26 cellular contexts compared by ENCODE assay signal in the genomic region with DNA sequence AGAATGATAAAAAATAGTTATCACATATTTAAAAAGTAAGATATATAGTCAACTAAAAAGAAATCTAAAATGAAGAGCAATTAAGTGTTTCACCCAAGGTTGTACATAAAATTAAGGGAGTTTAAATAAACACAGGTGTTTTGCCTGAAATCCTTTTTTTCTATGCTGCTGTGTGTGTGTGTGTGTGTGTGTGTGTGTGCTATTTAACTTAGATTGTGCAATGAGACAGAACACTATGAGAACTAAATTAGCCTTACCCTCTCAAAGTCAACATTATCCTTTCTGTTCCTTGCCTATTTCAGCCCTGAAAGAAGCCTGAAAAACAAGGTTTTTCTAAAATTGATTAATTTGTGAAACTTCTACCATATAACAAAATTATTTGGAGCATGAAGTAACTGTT.
"Had no signal": no experiment of that assay in that cellular context is flagged by ENCODE, and none has a peak within 500 bp of the region (broad histone marks: within the 10 kb centered on the region; RNA-seq: fewer than 3 reads in every experiment).

No MANE protein-coding gene starts in this region.

- H3K27ac Mint-ChIP-seq: effector memory CD8-positive, alpha-beta T cell; naive thymus-derived CD8-positive, alpha-beta T cell; nephron progenitor cell; stimulated activated naive CD8-positive, alpha-beta T cell treated with anti-CD3 and anti-CD28 coated beads, Interleukin-15, amount 100 ng/mL, for 72 hours had no signal

- H3K4me3 Mint-ChIP-seq: effector memory CD8-positive, alpha-beta T cell; naive thymus-derived CD8-positive, alpha-beta T cell; nephron progenitor cell; stimulated activated naive CD8-positive, alpha-beta T cell treated with anti-CD3 and anti-CD28 coated beads, Interleukin-15, amount 100 ng/mL, for 72 hours had no signal

- H3K27me3 ChIP-seq: esophagus squamous epithelium, heart right ventricle, right atrium auricular region, sigmoid colon, spleen, suprapubic skin, transverse colon, upper lobe of right lung, uterus had no signal

- H3K4me1 ChIP-seq: esophagus squamous epithelium, heart right ventricle, left ventricle myocardium inferior, lower lobe of right lung, prostate gland, right atrium auricular region, sigmoid colon, spleen, suprapubic skin, transverse colon, upper lobe of right lung, uterus had no signal

- H3K9me3 ChIP-seq: esophagus squamous epithelium, heart right ventricle, left ventricle myocardium inferior, lower lobe of right lung, prostate gland, right atrium auricular region, sigmoid colon, suprapubic skin, transverse colon, upper lobe of right lung, uterus had no signal

- ATAC-seq: effector memory CD8-positive, alpha-beta T cell; heart right ventricle; left cardiac atrium; lower lobe of right lung; naive thymus-derived CD8-positive, alpha-beta T cell; stimulated activated naive CD8-positive, alpha-beta T cell treated with anti-CD3 and anti-CD28 coated beads, Interleukin-15, amount 100 ng/mL, for 72 hours; upper lobe of right lung had no signal

- H3K9me3 Mint-ChIP-seq: nephron progenitor cell had no signal

- H3K4me1 Mint-ChIP-seq: naive thymus-derived CD8-positive, alpha-beta T cell; nephron progenitor cell; stimulated activated naive CD8-positive, alpha-beta T cell treated with anti-CD3 and anti-CD28 coated beads, Interleukin-15, amount 100 ng/mL, for 72 hours had no signal

- H3K27ac ChIP-seq: esophagus squamous epithelium, heart right ventricle, left ventricle myocardium inferior, lower lobe of right lung, prostate gland, right atrium auricular region, sigmoid colon, spleen, suprapubic skin, transverse colon, upper lobe of right lung, uterus had no signal

- H3K36me3 Mint-ChIP-seq: naive thymus-derived CD8-positive, alpha-beta T cell had no signal

- H3K36me3 ChIP-seq: esophagus squamous epithelium, heart right ventricle, left ventricle myocardium inferior, lower lobe of right lung, prostate gland, right atrium auricular region, sigmoid colon, spleen, suprapubic skin, transverse colon, upper lobe of right lung, uterus had no signal

- H3K4me3 ChIP-seq: esophagus squamous epithelium, heart right ventricle, left ventricle myocardium inferior, lower lobe of right lung, prostate gland, right atrium auricular region, sigmoid colon, spleen, suprapubic skin, transverse colon, upper lobe of right lung, uterus had no signal

- DNase-seq: cortex of kidney; effector memory CD8-positive, alpha-beta T cell; erythroblast; esophagus squamous epithelium; foreskin melanocyte; glutamatergic neuron; heart right ventricle; hippocampal formation; left cardiac atrium; left ventricle myocardium inferior; lower lobe of right lung; naive thymus-derived CD8-positive, alpha-beta T cell; nephron progenitor cell; nucleus accumbens; sigmoid colon; spleen; stimulated activated CD4-positive, alpha-beta T cell treated with anti-CD3 and anti-CD28 coated beads, Interleukin-15, amount 100 ng/mL, for 24 hours; stimulated activated CD4-positive, alpha-beta T cell treated with anti-CD3 and anti-CD28 coated beads, Interleukin-2, amount 100 ng/mL, for 48 hours; stimulated activated naive CD4-positive, alpha-beta T cell; stimulated activated naive CD8-positive, alpha-beta T cell treated with anti-CD3 and anti-CD28 coated beads, Interleukin-15, amount 100 ng/mL, for 72 hours; transverse colon; upper lobe of right lung; uterus had no signal
